Comparison of ENCODE assay signal across 1 cellular context in genomic region chr19:52825765-52826164, GRCh38.
TF ChIP-seq lines count a peak whose summit lies in the region.

No MANE protein-coding gene starts in this region.

TF ChIP-seq in K562, 482 proteins besides CTCF, POLR2A, EP300 and RAD21:
- no peak for TF ChIP-seq OTX1 (CRISPR knock-in tag; IDR thresholded peaks at IDR 0.05)
- TF ChIP-seq, protein P1, sequence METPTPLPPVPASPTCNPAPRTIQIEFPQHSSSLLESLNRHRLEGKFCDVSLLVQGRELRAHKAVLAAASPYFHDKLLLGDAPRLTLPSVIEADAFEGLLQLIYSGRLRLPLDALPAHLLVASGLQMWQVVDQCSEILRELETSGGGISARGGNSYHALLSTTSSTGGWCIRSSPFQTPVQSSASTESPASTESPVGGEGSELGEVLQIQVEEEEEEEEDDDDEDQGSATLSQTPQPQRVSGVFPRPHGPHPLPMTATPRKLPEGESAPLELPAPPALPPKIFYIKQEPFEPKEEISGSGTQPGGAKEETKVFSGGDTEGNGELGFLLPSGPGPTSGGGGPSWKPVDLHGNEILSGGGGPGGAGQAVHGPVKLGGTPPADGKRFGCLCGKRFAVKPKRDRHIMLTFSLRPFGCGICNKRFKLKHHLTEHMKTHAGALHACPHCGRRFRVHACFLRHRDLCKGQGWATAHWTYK (CRISPR knock-in tag; IDR thresholded peaks at IDR 0.05): no peak
- no peak for TF ChIP-seq AFF4 (CRISPR knock-in tag; IDR thresholded peaks at IDR 0.05)
- peak; percentile 83 for TF ChIP-seq MEIS2 (IDR thresholded peaks at IDR 0.05; ENCODE audit: partially characterized antibody)
- no peak for TF ChIP-seq POLR2B (IDR thresholded peaks at IDR 0.05; ENCODE audit: low read depth, partially characterized antibody)
- no peak for TF ChIP-seq FOXA1 (IDR thresholded peaks at IDR 0.05; ENCODE audit: borderline replicate concordance)
- TF ChIP-seq, protein P2, sequence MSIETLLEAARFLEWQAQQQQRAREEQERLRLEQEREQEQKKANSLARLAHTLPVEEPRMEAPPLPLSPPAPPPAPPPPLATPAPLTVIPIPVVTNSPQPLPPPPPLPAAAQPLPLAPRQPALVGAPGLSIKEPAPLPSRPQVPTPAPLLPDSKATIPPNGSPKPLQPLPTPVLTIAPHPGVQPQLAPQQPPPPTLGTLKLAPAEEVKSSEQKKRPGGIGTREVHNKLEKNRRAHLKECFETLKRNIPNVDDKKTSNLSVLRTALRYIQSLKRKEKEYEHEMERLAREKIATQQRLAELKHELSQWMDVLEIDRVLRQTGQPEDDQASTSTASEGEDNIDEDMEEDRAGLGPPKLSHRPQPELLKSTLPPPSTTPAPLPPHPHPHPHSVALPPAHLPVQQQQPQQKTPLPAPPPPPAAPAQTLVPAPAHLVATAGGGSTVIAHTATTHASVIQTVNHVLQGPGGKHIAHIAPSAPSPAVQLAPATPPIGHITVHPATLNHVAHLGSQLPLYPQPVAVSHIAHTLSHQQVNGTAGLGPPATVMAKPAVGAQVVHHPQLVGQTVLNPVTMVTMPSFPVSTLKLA (conservative IDR thresholded peaks at IDR 0.05): no peak
- TF ChIP-seq TARDBP (IDR thresholded peaks at IDR 0.05): no peak
- no peak for TF ChIP-seq SOX6 (IDR thresholded peaks at IDR 0.05)
- no peak for TF ChIP-seq PBX2 (CRISPR knock-in tag; IDR thresholded peaks at IDR 0.05; ENCODE audit: low read depth)
- TF ChIP-seq PBX2 (tag; conservative IDR thresholded peaks at IDR 0.05; ENCODE audit: low read depth): peak; percentile 52
- no peak for TF ChIP-seq NR1H2 (CRISPR knock-in tag; IDR thresholded peaks at IDR 0.05)
- no peak for TF ChIP-seq ETS1 (conservative IDR thresholded peaks at IDR 0.05; ENCODE audit: control insufficient read depth, low read depth, low read length)
- no peak for TF ChIP-seq KLF6 (CRISPR knock-in tag; IDR thresholded peaks at IDR 0.05; ENCODE audit: borderline replicate concordance)
- no peak for TF ChIP-seq MAFG (tag; conservative IDR thresholded peaks at IDR 0.05)
- no peak for TF ChIP-seq NFIC (IDR thresholded peaks at IDR 0.05)
- no peak for TF ChIP-seq ILK (tag; IDR thresholded peaks at IDR 0.05; ENCODE audit: borderline replicate concordance, low read depth)
- no peak for TF ChIP-seq GATAD2A (IDR thresholded peaks at IDR 0.05)
- TF ChIP-seq ZEB2 (IDR thresholded peaks at IDR 0.05): no peak
- no peak for TF ChIP-seq U2AF1 (optimal IDR thresholded peaks at IDR 0.05; ENCODE audit: low read depth, low read length)
- no peak for TF ChIP-seq ZNF695 (CRISPR knock-in tag; IDR thresholded peaks at IDR 0.05)
- TF ChIP-seq CEBPB (tag; IDR thresholded peaks at IDR 0.05): peak; percentile 87
- no peak for TF ChIP-seq ZNF347 (CRISPR knock-in tag; IDR thresholded peaks at IDR 0.05; ENCODE audit: low read depth)
- no peak for TF ChIP-seq ASH1L (IDR thresholded peaks at IDR 0.05; ENCODE audit: borderline replicate concordance, low read depth, partially characterized antibody)
- TF ChIP-seq, protein P3, sequence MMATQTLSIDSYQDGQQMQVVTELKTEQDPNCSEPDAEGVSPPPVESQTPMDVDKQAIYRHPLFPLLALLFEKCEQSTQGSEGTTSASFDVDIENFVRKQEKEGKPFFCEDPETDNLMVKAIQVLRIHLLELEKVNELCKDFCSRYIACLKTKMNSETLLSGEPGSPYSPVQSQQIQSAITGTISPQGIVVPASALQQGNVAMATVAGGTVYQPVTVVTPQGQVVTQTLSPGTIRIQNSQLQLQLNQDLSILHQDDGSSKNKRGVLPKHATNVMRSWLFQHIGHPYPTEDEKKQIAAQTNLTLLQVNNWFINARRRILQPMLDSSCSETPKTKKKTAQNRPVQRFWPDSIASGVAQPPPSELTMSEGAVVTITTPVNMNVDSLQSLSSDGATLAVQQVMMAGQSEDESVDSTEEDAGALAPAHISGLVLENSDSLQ (IDR thresholded peaks at IDR 0.05): peak; percentile 50; the same call in 1 of the 2 replicates
- TF ChIP-seq SREBF2 (CRISPR knock-in tag; IDR thresholded peaks at IDR 0.05): no peak
- no peak for TF ChIP-seq EWSR1 (IDR thresholded peaks at IDR 0.05; ENCODE audit: borderline replicate concordance, low read depth, partially characterized antibody)
- TF ChIP-seq, protein P4, sequence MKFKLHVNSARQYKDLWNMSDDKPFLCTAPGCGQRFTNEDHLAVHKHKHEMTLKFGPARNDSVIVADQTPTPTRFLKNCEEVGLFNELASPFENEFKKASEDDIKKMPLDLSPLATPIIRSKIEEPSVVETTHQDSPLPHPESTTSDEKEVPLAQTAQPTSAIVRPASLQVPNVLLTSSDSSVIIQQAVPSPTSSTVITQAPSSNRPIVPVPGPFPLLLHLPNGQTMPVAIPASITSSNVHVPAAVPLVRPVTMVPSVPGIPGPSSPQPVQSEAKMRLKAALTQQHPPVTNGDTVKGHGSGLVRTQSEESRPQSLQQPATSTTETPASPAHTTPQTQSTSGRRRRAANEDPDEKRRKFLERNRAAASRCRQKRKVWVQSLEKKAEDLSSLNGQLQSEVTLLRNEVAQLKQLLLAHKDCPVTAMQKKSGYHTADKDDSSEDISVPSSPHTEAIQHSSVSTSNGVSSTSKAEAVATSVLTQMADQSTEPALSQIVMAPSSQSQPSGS (CRISPR knock-in tag; IDR thresholded peaks at IDR 0.05): no peak
- TF ChIP-seq HDAC8 (tag; IDR thresholded peaks at IDR 0.05): no peak
- TF ChIP-seq FOSL1 (tag; conservative IDR thresholded peaks at IDR 0.05): no peak
- TF ChIP-seq CEBPG (CRISPR knock-in tag; IDR thresholded peaks at IDR 0.05): no peak
- 0 out of 4 replicates have a peak, but pooled peaks of 1 of the 2 experiments have one; percentile 17 for TF ChIP-seq CEBPG (tag; conservative IDR thresholded peaks at IDR 0.05 in 1 of 2, IDR thresholded peaks at IDR 0.05 in 1 of 2)
- TF ChIP-seq SNRNP70 (optimal IDR thresholded peaks at IDR 0.05; ENCODE audit: low read depth, low read length): no peak
- TF ChIP-seq PURB (CRISPR knock-in tag; IDR thresholded peaks at IDR 0.05; ENCODE audit: low read depth): no peak
- TF ChIP-seq ZNF77 (CRISPR knock-in tag; IDR thresholded peaks at IDR 0.05): no peak
- TF ChIP-seq SRSF3 (IDR thresholded peaks at IDR 0.05; ENCODE audit: insufficient read depth, low read length): no peak
- TF ChIP-seq GTF2A2 (tag; IDR thresholded peaks at IDR 0.05): no peak
- no peak for TF ChIP-seq ZBTB17 (CRISPR knock-in tag; IDR thresholded peaks at IDR 0.05)
TF ChIP-seq in K562: peak in this region for 5.
